11 cellular contexts compared by ENCODE assay signal in genomic region chr2:99430614-99431258, GRCh38. TPM values are rescaled to one million over a fixed set of nuclear protein-coding genes. Genes with fewer than 3 reads are reported as not detected.
DNase-seq lines count a peak whose midpoint lies in the region; ATAC-seq, FAIRE-seq and TF ChIP-seq lines count a peak whose summit lies in the region.
"Had no signal": no experiment of that assay in that cellular context is flagged by ENCODE, and none has a peak within 500 bp of the region (broad histone marks: within the 10 kb centered on the region; RNA-seq: fewer than 3 reads in every experiment).

No MANE protein-coding gene starts in this region.

- TF ChIP-seq CTCF in ascending aorta (IDR thresholded peaks at IDR 0.05) (no peak), type B pancreatic cell (conservative IDR thresholded peaks at IDR 0.05) (no peak)

- DNase-seq in AG08396 (ENCODE audit: low spot score) (peak; percentile 48), ELR (ENCODE audit: low read depth) (peak; percentile 50), ascending aorta (ENCODE audit: low spot score in 2 of 2) (no peak), GM12892 (ENCODE audit: insufficient read length) (no peak), GM19239 (ENCODE audit: insufficient read length, low spot score) (no peak), type B pancreatic cell (ENCODE audit: extremely low spot score, unreplicated experiment) (no peak)
- DNase-seq: activated gamma-delta T cell treated with Interleukin-2 at 50 U/mL for 16 hours, T-helper 9 cell had no signal

- TF ChIP-seq POLR2A in GM12892 (IDR thresholded peaks at IDR 0.05; ENCODE audit: low read depth, low read length), result no peak

- H3K27ac ChIP-seq in ascending aorta, result peak overlapping the region; percentile 50 to 53
- peak overlapping the region; percentile 19 for H3K27ac ChIP-seq in muscle layer of duodenum (ENCODE audit: low read length)

- H3K36me3 ChIP-seq in ascending aorta (peaks cover 7 to 34% of the 10 kb centered on the region in 2 donors), muscle layer of duodenum (ENCODE audit: control insufficient read depth in 1 of 2, insufficient read depth in 2 of 2, low read length in 2 of 2) (peaks cover 5 to 15% of the 10 kb centered on the region in 2 donors)

- intact Hi-C loops in ascending aorta (cut with DNase I), result no loop called here

- no peaks in the 10 kb centered on the region for H3K9me3 Mint-ChIP-seq in type B pancreatic cell

- H3K4me3 ChIP-seq in ascending aorta (no peak overlapping the region), muscle layer of duodenum (ENCODE audit: low read depth in 1 of 2, low read length in 2 of 2) (no peak overlapping the region)

- no peak overlapping the region for H3K4me3 Mint-ChIP-seq in type B pancreatic cell

- H3K27ac Mint-ChIP-seq in type B pancreatic cell, result no peak overlapping the region

- H3K9me3 ChIP-seq in ascending aorta (no peaks in the 10 kb centered on the region), muscle layer of duodenum (ENCODE audit: control insufficient read depth in 1 of 2, low read length in 2 of 2) (no peaks in the 10 kb centered on the region)

- no peaks in the 10 kb centered on the region for H3K27me3 Mint-ChIP-seq in type B pancreatic cell

- peaks cover 0 to 5% of the 10 kb centered on the region in 2 donors for H3K4me1 ChIP-seq in ascending aorta
- peaks cover 0 to 13% of the 10 kb centered on the region in 2 donors for H3K4me1 ChIP-seq in muscle layer of duodenum (ENCODE audit: control insufficient read depth in 1 of 2, insufficient read depth in 2 of 2, low read length in 2 of 2)

- ATAC-seq in GM21786 (IDR thresholded peaks at IDR 0.05; ENCODE audit: unreplicated experiment), result no peak

- H3K27me3 ChIP-seq in ascending aorta, result no peaks in the 10 kb centered on the region
- H3K27me3 ChIP-seq in muscle layer of duodenum (ENCODE audit: low read depth, low read length), result no peaks in the 10 kb centered on the region

- FAIRE-seq in GM12892 (lab: Jason Lieb, UNC) (no peak), GM19239 (lab: Jason Lieb, UNC) (no peak)
- FAIRE-seq: H1 had no signal

- H3K4me1 Mint-ChIP-seq in type B pancreatic cell (ENCODE audit: unreplicated experiment), result no peaks in the 10 kb centered on the region

- H3K36me3 Mint-ChIP-seq in type B pancreatic cell, result peaks cover 25% of the 10 kb centered on the region

RNA-seq across cellular contexts. Expression of gene REV1, which starts 59.1 kb away (rescaled TPM):
- total RNA-seq in ascending aorta, result 26.8 TPM
- polyA plus RNA-seq in GM12892 (2012; ENCODE audit: missing spikeins), result 28.2 TPM
- total RNA-seq in type B pancreatic cell (ENCODE audit: low replicate concordance), result 29.0 and 42.6 TPM in 2 replicates

Comparison
In these comparisons a context has a peak if more than half of its experiments do, and no peak if none do; other contexts are left out.
1. DNase-seq: peak in AG08396 (single experiment) and ELR (single experiment); none in ascending aorta (0 of 2), GM12892 (single experiment), GM19239 (single experiment) and type B pancreatic cell (single experiment).